ENCODE assay signal across 19 cellular contexts in genomic region chr3:107025961-107026360, GRCh38.
"Had no signal": no experiment of that assay in that cellular context is flagged by ENCODE, and none has a peak within 500 bp of the region (broad histone marks: within the 10 kb centered on the region; RNA-seq: fewer than 3 reads in every experiment).

No MANE protein-coding gene starts in this region.

- H3K9me3 ChIP-seq: left lung, psoas muscle, transverse colon had no signal

- DNase-seq: activated CD4-positive, alpha-beta memory T cell treated with anti-CD3 and anti-CD28 coated beads for 36 hours; activated CD4-positive, alpha-beta T cell treated with anti-CD3 and anti-CD28 coated beads for 48 hours; activated effector memory CD4-positive, alpha-beta T cell treated with Interleukin-2 at 50 U/mL for 16 hours; activated naive CD4-positive, alpha-beta T cell treated with anti-CD3 and anti-CD28 coated beads for 36 hours; activated naive CD8-positive, alpha-beta T cell treated with anti-CD3 and anti-CD28 coated beads, Interleukin-2, amount 10 ng/mL, durations not matched to agents 7 days and 5 days; activated T-cell treated with anti-CD3 and anti-CD28 coated beads, Interleukin-2, amount 50 U/mL, for 72 hours; amygdala; effector CD8-positive, alpha-beta T cell; foreskin keratinocyte; left lung; natural killer cell; psoas muscle; right cardiac atrium; stimulated activated CD4-positive, alpha-beta T cell treated with anti-CD3 and anti-CD28 coated beads, Interleukin-1b, Interleukin-23, amount 100 ng/mL, for 48 hours; T-helper 9 cell; transverse colon had no signal

- H3K4me3 ChIP-seq: left lung, lung, psoas muscle, suprapubic skin, transverse colon had no signal

- H3K27ac ChIP-seq: foreskin keratinocyte, left lung, psoas muscle, suprapubic skin, transverse colon had no signal

- H3K36me3 ChIP-seq: left lung, suprapubic skin, transverse colon had no signal

- FAIRE-seq: urothelium cell line had no signal

- H3K4me1 ChIP-seq: foreskin keratinocyte, left lung, psoas muscle, suprapubic skin, transverse colon had no signal

- H3K27me3 ChIP-seq: left lung, suprapubic skin, transverse colon had no signal
